In the genomic region with DNA sequence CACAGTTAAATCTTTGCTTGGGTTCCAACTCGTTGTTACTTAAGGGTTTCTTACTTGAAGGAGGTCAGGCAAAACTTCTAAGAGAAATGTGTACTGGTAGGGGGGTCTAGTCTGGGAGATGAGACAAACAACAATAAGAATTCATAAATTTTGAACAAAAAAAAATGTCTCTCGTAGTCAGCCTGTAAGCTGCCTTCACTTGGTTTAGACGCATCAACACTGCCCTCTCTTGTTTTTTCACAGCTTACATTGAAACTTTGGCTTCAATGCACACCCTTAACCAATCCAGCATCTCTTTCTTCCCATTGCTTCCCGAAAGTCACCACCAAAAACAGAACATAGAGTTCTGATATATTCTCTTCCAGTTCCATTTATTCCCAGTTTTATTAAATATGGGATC, we compare ENCODE assay signal across 9 cellular contexts.
DNase-seq lines count a peak whose midpoint lies in the region; ATAC-seq and TF ChIP-seq lines count a peak whose summit lies in the region.
"Had no signal": no experiment of that assay in that cellular context is flagged by ENCODE, and none has a peak within 500 bp of the region (broad histone marks: within the 10 kb centered on the region; RNA-seq: fewer than 3 reads in every experiment).

No MANE protein-coding gene starts in this region.

- no CpG with 5 or more reads among the region's 4 CpGs for WGBS in neuronal stem cell (ENCODE audit: extremely low coverage in 2 of 2, insufficient read length in 2 of 2, insufficient replicate concordance in 1 of 2), 2 donors
- 22 to 32% methylated on average over 4 of the region's 4 CpGs for WGBS in transverse colon (ENCODE audit: low coverage in 1 of 2), 2 donors

- H3K27me3 ChIP-seq in neuronal stem cell (ENCODE audit: control insufficient read depth in 3 of 3, insufficient read depth in 3 of 3, low read depth in 1 of 3, low read length in 3 of 3) (no peaks in the 10 kb centered on the region), transverse colon (no peaks in the 10 kb centered on the region)

- no peak for TF ChIP-seq EP300 in transverse colon (IDR thresholded peaks at IDR 0.05; ENCODE audit: low read depth)

- H3K79me1 ChIP-seq in neuronal stem cell (ENCODE audit: low read depth, low read length) = no peaks in the 10 kb centered on the region

- peaks cover 2% of the 10 kb centered on the region for H3K27me3 Mint-ChIP-seq in chondrocyte (ENCODE audit: low read depth)
- H3K27me3 Mint-ChIP-seq: activated naive CD8-positive, alpha-beta T cell treated with anti-CD3 and anti-CD28 coated beads, Interleukin-2, amount 10 ng/mL, durations not matched to agents 7 days and 5 days had no signal

- no peak overlapping the region for H2BK12ac ChIP-seq in neuronal stem cell (ENCODE audit: low read length)

- no peaks in the 10 kb centered on the region for H3K36me3 Mint-ChIP-seq in chondrocyte (ENCODE audit: low read depth)
- H3K36me3 Mint-ChIP-seq: activated naive CD8-positive, alpha-beta T cell treated with anti-CD3 and anti-CD28 coated beads, Interleukin-2, amount 10 ng/mL, durations not matched to agents 7 days and 5 days had no signal

- no peaks in the 10 kb centered on the region for H3K36me3 ChIP-seq in neuronal stem cell (replicated peaks in 1 of 2; ENCODE audit: control insufficient read depth in 2 of 2, insufficient read depth in 2 of 2, low read length in 2 of 2)
- H3K36me3 ChIP-seq in transverse colon = no peaks in the 10 kb centered on the region

- DNase-seq in NCI-H460 (ENCODE audit: extremely low read depth, low read depth) (peak; percentile 11), chondrocyte (ENCODE audit: low spot score) (no peak), neuronal stem cell (ENCODE audit: low spot score) (peak; percentile 15), transverse colon (no peak), left lobe of liver (ENCODE audit: low spot score) (no peak), 8988T (no peak)
- DNase-seq: activated naive CD8-positive, alpha-beta T cell treated with anti-CD3 and anti-CD28 coated beads, Interleukin-2, amount 10 ng/mL, durations not matched to agents 7 days and 5 days had no signal

- peaks cover 2% of the 10 kb centered on the region for H3K4me1 Mint-ChIP-seq in chondrocyte (ENCODE audit: low read depth)
- H3K4me1 Mint-ChIP-seq: activated naive CD8-positive, alpha-beta T cell treated with anti-CD3 and anti-CD28 coated beads, Interleukin-2, amount 10 ng/mL, durations not matched to agents 7 days and 5 days had no signal

- no peaks in the 10 kb centered on the region for H3K4me1 ChIP-seq in neuronal stem cell (ENCODE audit: control insufficient read depth in 2 of 2, insufficient read depth in 1 of 2, low read depth in 1 of 2, low read length in 2 of 2)
- no peaks in the 10 kb centered on the region for H3K4me1 ChIP-seq in transverse colon

- no peak overlapping the region for H4K8ac ChIP-seq in neuronal stem cell (ENCODE audit: low read depth, low read length)

- H3K4ac ChIP-seq in neuronal stem cell (ENCODE audit: low read length) = no peak overlapping the region

- H3K27ac Mint-ChIP-seq in chondrocyte (ENCODE audit: unreplicated experiment) = no peak overlapping the region
- H3K27ac Mint-ChIP-seq: activated naive CD8-positive, alpha-beta T cell treated with anti-CD3 and anti-CD28 coated beads, Interleukin-2, amount 10 ng/mL, durations not matched to agents 7 days and 5 days had no signal

- no peak overlapping the region for H2BK15ac ChIP-seq in neuronal stem cell (ENCODE audit: low read length)

- no peak overlapping the region for H2AFZ ChIP-seq in neuronal stem cell (ENCODE audit: low read length)

- H2BK120ac ChIP-seq in neuronal stem cell (ENCODE audit: low read depth, low read length) = no peak overlapping the region

- no peak overlapping the region for H3K18ac ChIP-seq in neuronal stem cell (ENCODE audit: low read length)

- TF ChIP-seq CTCF in chondrocyte (IDR thresholded peaks at IDR 0.05) (peak; percentile 79), transverse colon (IDR thresholded peaks at IDR 0.05) (no peak)

- H3K4me3 Mint-ChIP-seq in chondrocyte (ENCODE audit: unreplicated experiment) = no peak overlapping the region
- H3K4me3 Mint-ChIP-seq: activated naive CD8-positive, alpha-beta T cell treated with anti-CD3 and anti-CD28 coated beads, Interleukin-2, amount 10 ng/mL, durations not matched to agents 7 days and 5 days had no signal

- H3K27ac ChIP-seq in neuronal stem cell (replicated peaks; ENCODE audit: low read length) = no peak overlapping the region
- H3K27ac ChIP-seq in transverse colon = no peak overlapping the region

- no peak overlapping the region for H2BK5ac ChIP-seq in neuronal stem cell (ENCODE audit: low read length)

- H3K9me3 Mint-ChIP-seq in chondrocyte (ENCODE audit: low read depth) = no peaks in the 10 kb centered on the region

- no peaks in the 10 kb centered on the region for H3K9me3 ChIP-seq in neuronal stem cell (replicated peaks in 1 of 2; ENCODE audit: control insufficient read depth in 2 of 2, insufficient read depth in 1 of 2, low read depth in 1 of 2, low read length in 2 of 2)
- H3K9me3 ChIP-seq in transverse colon = no peaks in the 10 kb centered on the region

- H4K91ac ChIP-seq in neuronal stem cell (ENCODE audit: low read depth, low read length, poor library complexity) = no peak overlapping the region

- no peak overlapping the region for H3K14ac ChIP-seq in neuronal stem cell (ENCODE audit: low read length)

- no peak overlapping the region for H3K23ac ChIP-seq in neuronal stem cell (ENCODE audit: low read depth, low read length, poor library complexity)

- no peak for TF ChIP-seq POLR2A in transverse colon (IDR thresholded peaks at IDR 0.05)

- H3K4me2 ChIP-seq in neuronal stem cell (ENCODE audit: insufficient read depth, low read length, poor library complexity, severe bottlenecking) = no peak overlapping the region

- in situ Hi-C loops in transverse colon (cut with MboI; ENCODE audit: low pct_ligation_motif_present in 1 of 4, low pct_unique_long_range_greater_than_20kb in 1 of 4, low sequenced_read_pairs in 3 of 4) = no loop called here

- intact Hi-C loops in transverse colon (cut with DNase I; ENCODE audit: low total_unique reads) = no loop called here

- no peak overlapping the region for H3K9ac ChIP-seq in neuronal stem cell (ENCODE audit: low read depth, low read length, poor library complexity)

- ATAC-seq in GM21360 (IDR thresholded peaks at IDR 0.05; ENCODE audit: unreplicated experiment) (peak; percentile 47), left lobe of liver (no peak), HG02884 (IDR thresholded peaks at IDR 0.05; ENCODE audit: unreplicated experiment) (no peak)

- no peak overlapping the region for H3K4me3 ChIP-seq in neuronal stem cell (ENCODE audit: low read length in 2 of 2)
- no peak overlapping the region for H3K4me3 ChIP-seq in transverse colon

- no peak overlapping the region for H2AK5ac ChIP-seq in neuronal stem cell (ENCODE audit: low read depth, low read length)

Comparison
In these comparisons a context has a peak if more than half of its experiments do, and no peak if none do; other contexts are left out.
1. DNase-seq: peak in NCI-H460 (single experiment) and neuronal stem cell (single experiment); none in chondrocyte (single experiment), transverse colon (single experiment), left lobe of liver (single experiment) and 8988T (single experiment).